In the genomic region with DNA sequence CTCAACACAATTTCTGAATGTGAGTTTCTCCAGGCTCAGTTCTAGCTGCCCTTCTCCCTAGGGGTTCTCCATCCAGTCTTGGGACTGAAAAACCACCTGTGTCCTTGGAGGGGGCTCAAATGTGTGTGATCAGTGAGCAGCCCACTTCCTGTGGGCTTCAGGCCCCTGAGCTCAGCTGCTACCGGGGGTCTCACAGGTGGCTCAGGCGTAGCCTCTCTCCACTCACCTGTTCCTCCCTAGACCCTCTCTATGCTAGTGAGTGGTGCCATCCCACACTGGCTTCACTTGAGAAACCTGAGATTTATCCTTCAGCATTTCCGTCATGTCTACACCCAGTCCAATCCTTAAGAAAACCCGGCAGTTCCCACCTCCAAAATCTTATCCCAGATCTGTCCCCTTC, we compare ENCODE assay signal across 1 cellular context.
TF ChIP-seq lines count a peak whose summit lies in the region.

No MANE protein-coding gene starts in this region.

TF ChIP-seq in GM23338, 12 proteins besides CTCF, POLR2A, EP300 and RAD21 (continued from another document):
- TF ChIP-seq, protein P1, sequence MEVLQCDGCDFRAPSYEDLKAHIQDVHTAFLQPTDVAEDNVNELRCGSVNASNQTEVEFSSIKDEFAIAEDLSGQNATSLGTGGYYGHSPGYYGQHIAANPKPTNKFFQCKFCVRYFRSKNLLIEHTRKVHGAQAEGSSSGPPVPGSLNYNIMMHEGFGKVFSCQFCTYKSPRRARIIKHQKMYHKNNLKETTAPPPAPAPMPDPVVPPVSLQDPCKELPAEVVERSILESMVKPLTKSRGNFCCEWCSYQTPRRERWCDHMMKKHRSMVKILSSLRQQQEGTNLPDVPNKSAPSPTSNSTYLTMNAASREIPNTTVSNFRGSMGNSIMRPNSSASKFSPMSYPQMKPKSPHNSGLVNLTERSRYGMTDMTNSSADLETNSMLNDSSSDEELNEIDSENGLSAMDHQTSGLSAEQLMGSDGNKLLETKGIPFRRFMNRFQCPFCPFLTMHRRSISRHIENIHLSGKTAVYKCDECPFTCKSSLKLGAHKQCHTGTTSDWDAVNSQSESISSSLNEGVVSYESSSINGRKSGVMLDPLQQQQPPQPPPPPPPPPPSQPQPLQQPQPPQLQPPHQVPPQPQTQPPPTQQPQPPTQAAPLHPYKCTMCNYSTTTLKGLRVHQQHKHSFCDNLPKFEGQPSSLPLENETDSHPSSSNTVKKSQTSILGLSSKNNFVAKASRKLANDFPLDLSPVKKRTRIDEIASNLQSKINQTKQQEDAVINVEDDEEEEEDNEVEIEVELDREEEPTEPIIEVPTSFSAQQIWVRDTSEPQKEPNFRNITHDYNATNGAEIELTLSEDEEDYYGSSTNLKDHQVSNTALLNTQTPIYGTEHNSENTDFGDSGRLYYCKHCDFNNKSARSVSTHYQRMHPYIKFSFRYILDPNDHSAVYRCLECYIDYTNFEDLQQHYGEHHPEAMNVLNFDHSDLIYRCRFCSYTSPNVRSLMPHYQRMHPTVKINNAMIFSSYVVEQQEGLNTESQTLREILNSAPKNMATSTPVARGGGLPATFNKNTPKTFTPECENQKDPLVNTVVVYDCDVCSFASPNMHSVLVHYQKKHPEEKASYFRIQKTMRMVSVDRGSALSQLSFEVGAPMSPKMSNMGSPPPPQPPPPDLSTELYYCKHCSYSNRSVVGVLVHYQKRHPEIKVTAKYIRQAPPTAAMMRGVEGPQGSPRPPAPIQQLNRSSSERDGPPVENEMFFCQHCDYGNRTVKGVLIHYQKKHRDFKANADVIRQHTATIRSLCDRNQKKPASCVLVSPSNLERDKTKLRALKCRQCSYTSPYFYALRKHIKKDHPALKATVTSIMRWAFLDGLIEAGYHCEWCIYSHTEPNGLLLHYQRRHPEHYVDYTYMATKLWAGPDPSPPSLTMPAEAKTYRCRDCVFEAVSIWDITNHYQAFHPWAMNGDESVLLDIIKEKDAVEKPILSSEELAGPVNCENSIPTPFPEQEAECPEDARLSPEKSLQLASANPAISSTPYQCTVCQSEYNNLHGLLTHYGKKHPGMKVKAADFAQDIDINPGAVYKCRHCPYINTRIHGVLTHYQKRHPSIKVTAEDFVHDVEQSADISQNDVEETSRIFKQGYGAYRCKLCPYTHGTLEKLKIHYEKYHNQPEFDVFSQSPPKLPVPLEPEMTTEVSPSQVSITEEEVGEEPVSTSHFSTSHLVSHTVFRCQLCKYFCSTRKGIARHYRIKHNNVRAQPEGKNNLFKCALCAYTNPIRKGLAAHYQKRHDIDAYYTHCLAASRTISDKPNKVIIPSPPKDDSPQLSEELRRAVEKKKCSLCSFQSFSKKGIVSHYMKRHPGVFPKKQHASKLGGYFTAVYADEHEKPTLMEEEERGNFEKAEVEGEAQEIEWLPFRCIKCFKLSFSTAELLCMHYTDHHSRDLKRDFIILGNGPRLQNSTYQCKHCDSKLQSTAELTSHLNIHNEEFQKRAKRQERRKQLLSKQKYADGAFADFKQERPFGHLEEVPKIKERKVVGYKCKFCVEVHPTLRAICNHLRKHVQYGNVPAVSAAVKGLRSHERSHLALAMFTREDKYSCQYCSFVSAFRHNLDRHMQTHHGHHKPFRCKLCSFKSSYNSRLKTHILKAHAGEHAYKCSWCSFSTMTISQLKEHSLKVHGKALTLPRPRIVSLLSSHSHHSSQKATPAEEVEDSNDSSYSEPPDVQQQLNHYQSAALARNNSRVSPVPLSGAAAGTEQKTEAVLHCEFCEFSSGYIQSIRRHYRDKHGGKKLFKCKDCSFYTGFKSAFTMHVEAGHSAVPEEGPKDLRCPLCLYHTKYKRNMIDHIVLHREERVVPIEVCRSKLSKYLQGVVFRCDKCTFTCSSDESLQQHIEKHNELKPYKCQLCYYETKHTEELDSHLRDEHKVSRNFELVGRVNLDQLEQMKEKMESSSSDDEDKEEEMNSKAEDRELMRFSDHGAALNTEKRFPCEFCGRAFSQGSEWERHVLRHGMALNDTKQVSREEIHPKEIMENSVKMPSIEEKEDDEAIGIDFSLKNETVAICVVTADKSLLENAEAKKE (CRISPR knock-in tag; IDR thresholded peaks at IDR 0.05): no peak
- TF ChIP-seq NANOG (IDR thresholded peaks at IDR 0.05; ENCODE audit: borderline replicate concordance) (no peak), EZH2 (IDR thresholded peaks at IDR 0.05; ENCODE audit: low read depth, unreplicated experiment) (no peak), EZH2phosphoT487 (IDR thresholded peaks at IDR 0.05; ENCODE audit: unreplicated experiment) (no peak), JUNB (IDR thresholded peaks at IDR 0.05; ENCODE audit: unreplicated experiment) (no peak), ZNF331 (CRISPR knock-in tag; IDR thresholded peaks at IDR 0.05; ENCODE audit: low read depth) (no peak), POLR2AphosphoS5 (IDR thresholded peaks at IDR 0.05; ENCODE audit: low read depth) (no peak), CREB1 (CRISPR knock-in tag; IDR thresholded peaks at IDR 0.05; ENCODE audit: low read depth) (no peak), STAT1 (IDR thresholded peaks at IDR 0.05; ENCODE audit: unreplicated experiment) (no peak)
- TF ChIP-seq, protein P2, sequence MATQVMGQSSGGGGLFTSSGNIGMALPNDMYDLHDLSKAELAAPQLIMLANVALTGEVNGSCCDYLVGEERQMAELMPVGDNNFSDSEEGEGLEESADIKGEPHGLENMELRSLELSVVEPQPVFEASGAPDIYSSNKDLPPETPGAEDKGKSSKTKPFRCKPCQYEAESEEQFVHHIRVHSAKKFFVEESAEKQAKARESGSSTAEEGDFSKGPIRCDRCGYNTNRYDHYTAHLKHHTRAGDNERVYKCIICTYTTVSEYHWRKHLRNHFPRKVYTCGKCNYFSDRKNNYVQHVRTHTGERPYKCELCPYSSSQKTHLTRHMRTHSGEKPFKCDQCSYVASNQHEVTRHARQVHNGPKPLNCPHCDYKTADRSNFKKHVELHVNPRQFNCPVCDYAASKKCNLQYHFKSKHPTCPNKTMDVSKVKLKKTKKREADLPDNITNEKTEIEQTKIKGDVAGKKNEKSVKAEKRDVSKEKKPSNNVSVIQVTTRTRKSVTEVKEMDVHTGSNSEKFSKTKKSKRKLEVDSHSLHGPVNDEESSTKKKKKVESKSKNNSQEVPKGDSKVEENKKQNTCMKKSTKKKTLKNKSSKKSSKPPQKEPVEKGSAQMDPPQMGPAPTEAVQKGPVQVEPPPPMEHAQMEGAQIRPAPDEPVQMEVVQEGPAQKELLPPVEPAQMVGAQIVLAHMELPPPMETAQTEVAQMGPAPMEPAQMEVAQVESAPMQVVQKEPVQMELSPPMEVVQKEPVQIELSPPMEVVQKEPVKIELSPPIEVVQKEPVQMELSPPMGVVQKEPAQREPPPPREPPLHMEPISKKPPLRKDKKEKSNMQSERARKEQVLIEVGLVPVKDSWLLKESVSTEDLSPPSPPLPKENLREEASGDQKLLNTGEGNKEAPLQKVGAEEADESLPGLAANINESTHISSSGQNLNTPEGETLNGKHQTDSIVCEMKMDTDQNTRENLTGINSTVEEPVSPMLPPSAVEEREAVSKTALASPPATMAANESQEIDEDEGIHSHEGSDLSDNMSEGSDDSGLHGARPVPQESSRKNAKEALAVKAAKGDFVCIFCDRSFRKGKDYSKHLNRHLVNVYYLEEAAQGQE (IDR thresholded peaks at IDR 0.05; ENCODE audit: unreplicated experiment): no peak
- TF ChIP-seq, protein P3, sequence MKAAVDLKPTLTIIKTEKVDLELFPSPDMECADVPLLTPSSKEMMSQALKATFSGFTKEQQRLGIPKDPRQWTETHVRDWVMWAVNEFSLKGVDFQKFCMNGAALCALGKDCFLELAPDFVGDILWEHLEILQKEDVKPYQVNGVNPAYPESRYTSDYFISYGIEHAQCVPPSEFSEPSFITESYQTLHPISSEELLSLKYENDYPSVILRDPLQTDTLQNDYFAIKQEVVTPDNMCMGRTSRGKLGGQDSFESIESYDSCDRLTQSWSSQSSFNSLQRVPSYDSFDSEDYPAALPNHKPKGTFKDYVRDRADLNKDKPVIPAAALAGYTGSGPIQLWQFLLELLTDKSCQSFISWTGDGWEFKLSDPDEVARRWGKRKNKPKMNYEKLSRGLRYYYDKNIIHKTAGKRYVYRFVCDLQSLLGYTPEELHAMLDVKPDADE (IDR thresholded peaks at IDR 0.05): no peak
